In genomic region chr1:47180603-47181094, GRCh38 we compare ENCODE assay signal across 20 cellular contexts. TPM values are rescaled to one million over a fixed set of nuclear protein-coding genes. Genes with fewer than 3 reads are reported as not detected.
A peak's percentile ranks its signal among the peaks of the same experiment; 100 is the strongest.
DNase-seq lines count a peak whose midpoint lies in the region; ATAC-seq and TF ChIP-seq lines count a peak whose summit lies in the region.
"Had no signal": no experiment of that assay in that cellular context is flagged by ENCODE, and none has a peak within 500 bp of the region (broad histone marks: within the 10 kb centered on the region; RNA-seq: fewer than 3 reads in every experiment).

No MANE protein-coding gene starts in this region.

- H3K36me3 Mint-ChIP-seq in effector memory CD8-positive, alpha-beta T cell (ENCODE audit: insufficient read depth) = peaks cover 6% of the 10 kb centered on the region

- peaks cover 46 to 86% of the 10 kb centered on the region in 2 donors for H3K27me3 Mint-ChIP-seq in effector memory CD8-positive, alpha-beta T cell

- peak; percentile 73 for DNase-seq in DMS53 (lab: John Stamatoyannopoulos, UW)
- no peak for DNase-seq in Karpas-422
- DNase-seq in choroid plexus epithelial cell (ENCODE audit: low read depth) = peak; percentile 43
- DNase-seq in mucosa of descending colon = peak in 1 of 3 donors; percentile 19
- no peak for DNase-seq in HuH-7 (ENCODE audit: low spot score)
- DNase-seq in effector memory CD8-positive, alpha-beta T cell = no peak
- DNase-seq: activated T-cell treated with anti-CD3 and anti-CD28 coated beads for 4 hours; caudate nucleus; gastrocnemius medialis; NCI-H187 treated with DMSO at 0.1 percent for 48 hours; NCI-H748 treated with DMSO at 0.1 percent for 48 hours; right cardiac atrium; stimulated activated CD4-positive, alpha-beta T cell treated with anti-CD3 and anti-CD28 coated beads, Interleukin-1b, Interleukin-23, amount 100 ng/mL, for 48 hours; T-helper 1 cell had no signal

- no peak overlapping the region for H3K27ac Mint-ChIP-seq in effector memory CD8-positive, alpha-beta T cell

- H3K27me3 ChIP-seq in Karpas-422 (ENCODE audit: low read length) = no peaks in the 10 kb centered on the region
- H3K27me3 ChIP-seq: BE2C had no signal

- H3K4me3 Mint-ChIP-seq in effector memory CD8-positive, alpha-beta T cell = no peak overlapping the region
- H3K4me3 Mint-ChIP-seq: neural crest cell had no signal

- no peaks in the 10 kb centered on the region for H3K9me2 ChIP-seq in Karpas-422 (replicated peaks; ENCODE audit: insufficient read depth, low read length)

- ATAC-seq in mucosa of descending colon (peak; percentile 1), HG03457 (IDR thresholded peaks at IDR 0.05; ENCODE audit: unreplicated experiment) (no peak)
- ATAC-seq in effector memory CD8-positive, alpha-beta T cell (replicated peaks) = no peak
- ATAC-seq: activated CD4-positive, CD25-positive, alpha-beta regulatory T cell treated with anti-CD3 and anti-CD28 coated beads, Interleukin-2, amount 50 U/mL, for 24 hours; gastrocnemius medialis; right cardiac atrium had no signal

- H3K4me1 Mint-ChIP-seq in effector memory CD8-positive, alpha-beta T cell (ENCODE audit: low read depth in 2 of 2) = peaks cover 10 to 16% of the 10 kb centered on the region in 2 donors

- no peaks in the 10 kb centered on the region for H4K20me1 ChIP-seq in Karpas-422 (ENCODE audit: insufficient read depth, low read depth, low read length)

- no peaks in the 10 kb centered on the region for H3K9me3 Mint-ChIP-seq in effector memory CD8-positive, alpha-beta T cell
- H3K9me3 Mint-ChIP-seq: neural crest cell had no signal

- H3K4me3 ChIP-seq in Karpas-422 (ENCODE audit: low read length) (no peak overlapping the region), choroid plexus epithelial cell (ENCODE audit: low read depth, low read length) (no peak overlapping the region), mucosa of descending colon (no peak overlapping the region)
- H3K4me3 ChIP-seq: gastrocnemius medialis, lung had no signal

- no peak overlapping the region for H3K27ac ChIP-seq in Karpas-422 (ENCODE audit: low read length)
- H3K27ac ChIP-seq: gastrocnemius medialis, suprapubic skin had no signal

- H3K4me2 ChIP-seq in Karpas-422 (ENCODE audit: low read depth, low read length, poor library complexity, severe bottlenecking) = no peak overlapping the region

- peak overlapping the region; percentile 74; the same call in 1 of the 2 replicates for H3K9ac ChIP-seq in Karpas-422 (ENCODE audit: low read length)

- H3K79me2 ChIP-seq in Karpas-422 (ENCODE audit: low read length) = no peaks in the 10 kb centered on the region

- H3K9me3 ChIP-seq in Karpas-422 (ENCODE audit: low read length) (no peaks in the 10 kb centered on the region), mucosa of descending colon (no peaks in the 10 kb centered on the region)
- H3K9me3 ChIP-seq: BE2C, gastrocnemius medialis, suprapubic skin had no signal

- H3K36me3 ChIP-seq in Karpas-422 (ENCODE audit: insufficient read depth, low read length) (no peaks in the 10 kb centered on the region), mucosa of descending colon (ENCODE audit: low read depth) (no peaks in the 10 kb centered on the region)
- H3K36me3 ChIP-seq: BE2C, gastrocnemius medialis, suprapubic skin had no signal

- intact Hi-C loops in mucosa of descending colon (cut with DNase I, micrococcal nuclease) = no loop called here

- H3K4me1 ChIP-seq in Karpas-422 (ENCODE audit: low read length) (peaks cover 16% of the 10 kb centered on the region), mucosa of descending colon (ENCODE audit: low read depth) (peaks cover 13% of the 10 kb centered on the region)
- H3K4me1 ChIP-seq: BE2C had no signal

- TF ChIP-seq CTCF in choroid plexus epithelial cell (conservative IDR thresholded peaks at IDR 0.05; ENCODE audit: low read depth, low read length) (no peak), mucosa of descending colon (IDR thresholded peaks at IDR 0.05) (no peak)

- H2AFZ ChIP-seq in Karpas-422 (ENCODE audit: low read length) = no peak overlapping the region

RNA-seq across cellular contexts. Expression of gene PDZK1IP1, which starts 9.2 kb away (rescaled TPM):
- not detected in 2 replicates for total RNA-seq in Karpas-422 (2014; rRNA removed; shearing (Covaris generic); ENCODE audit: low replicate concordance)
- total RNA-seq in mucosa of descending colon = 100 to 1,000 TPM in 1 of 3 donors, 10 to 100 TPM in 2; 40.9 to 173 (median 64.4) TPM
- total RNA-seq: neural crest cell had no signal

RNA-seq across cellular contexts. Expression of gene CYP4A22, which starts 43.4 kb away (rescaled TPM):
- total RNA-seq in Karpas-422 (2014; rRNA removed; shearing (Covaris generic); ENCODE audit: low replicate concordance) = not detected in 2 replicates
- not detected for total RNA-seq in mucosa of descending colon
- total RNA-seq: neural crest cell, right cardiac atrium, suprapubic skin had no signal

RNA-seq across cellular contexts. Expression of gene TAL1, which starts 51.4 kb away (rescaled TPM):
- total RNA-seq in Karpas-422 (2014; rRNA removed; shearing (Covaris generic); ENCODE audit: low replicate concordance) = not detected in 2 replicates
- 1 to 10 TPM; 1.2 to 3.0 (median 2.4) TPM for total RNA-seq in mucosa of descending colon

Comparison
In these comparisons a context has a peak if more than half of its experiments do, and no peak if none do; other contexts are left out.
1. DNase-seq: peak in DMS53 (single experiment) and choroid plexus epithelial cell (single experiment); none in Karpas-422 (single experiment), HuH-7 (single experiment) and effector memory CD8-positive, alpha-beta T cell (0 of 3).
2. RNA of gene PDZK1IP1, which starts 9.2 kb away (total RNA-seq): 40.9 to 173 TPM in mucosa of descending colon; not detected in Karpas-422; every median in the first group is over 10 times any median in the second.